ENCODE assay signal across 3 cellular contexts in the genomic region with DNA sequence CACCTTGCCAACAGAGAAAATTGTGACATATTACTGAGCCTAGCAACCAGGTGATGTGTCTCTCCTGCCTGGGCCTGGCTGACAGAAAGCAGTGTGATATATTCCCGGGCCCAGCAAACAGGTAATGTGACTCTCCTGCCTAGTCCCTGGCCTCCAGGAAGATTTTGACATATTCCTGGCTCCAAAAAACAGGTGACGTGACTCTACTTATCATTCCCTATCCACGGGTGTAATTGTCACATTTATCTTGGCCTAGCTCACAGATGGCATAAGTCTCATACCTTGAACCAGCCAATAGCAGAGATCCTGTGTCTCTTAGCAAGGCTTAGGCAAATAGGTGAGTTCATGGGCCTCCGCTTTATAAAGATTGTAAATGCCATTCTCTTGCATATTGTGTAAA.
"Had no signal": no experiment of that assay in that cellular context is flagged by ENCODE, and none has a peak within 500 bp of the region (broad histone marks: within the 10 kb centered on the region; RNA-seq: fewer than 3 reads in every experiment).

No MANE protein-coding gene starts in this region.

- H3K4me3 ChIP-seq: GM12878 had no signal

- DNase-seq: GDM1, GF-D8 had no signal

- ATAC-seq: GM12878 had no signal
